8 cellular contexts compared by ENCODE assay signal in genomic region chr1:63327417-63328139, GRCh38.
DNase-seq lines count a peak whose midpoint lies in the region; ATAC-seq and FAIRE-seq lines count a peak whose summit lies in the region.

No MANE protein-coding gene starts in this region.

- peak; percentile 52 for ATAC-seq in HG03159 (IDR thresholded peaks at IDR 0.05; ENCODE audit: unreplicated experiment)
- no peak for ATAC-seq in HG02970 (IDR thresholded peaks at IDR 0.05; ENCODE audit: low FRiP score, unreplicated experiment)

- peak; percentile 30 for FAIRE-seq in A204.1 (lab: Jason Lieb, UNC)

- DNase-seq in EH (ENCODE audit: low read depth) (peak; percentile 69), NCI-H82 (lab: John Stamatoyannopoulos, UW) (peak; percentile 88), amniotic stem cell (lab: John Stamatoyannopoulos, UW) (peak; percentile 3), iPS DF 4.7 (ENCODE audit: extremely low read depth, low spot score) (peak; percentile 80)
- DNase-seq in stimulated activated CD8-positive, alpha-beta memory T cell treated with anti-CD3 and anti-CD28 coated beads, Interleukin-4, amount 100 ng/mL, for 48 hours: peak; percentile 79

Comparison
In these comparisons a context has a peak if more than half of its experiments do, and no peak if none do; other contexts are left out.
1. DNase-seq: peak in every context shown above with its lines; median percentile 88 in NCI-H82; 80 in iPS DF 4.7; 79 in stimulated activated CD8-positive, alpha-beta memory T cell treated with anti-CD3 and anti-CD28 coated beads, Interleukin-4, amount 100 ng/mL, for 48 hours; 69 in EH; 3 in amniotic stem cell.